In genomic region chr9:131125288-131126058, GRCh38 we compare ENCODE assay signal across 8 cellular contexts. TPM values are rescaled to one million over a fixed set of nuclear protein-coding genes. Genes with fewer than 3 reads are reported as not detected.
DNase-seq lines count a peak whose midpoint lies in the region; ATAC-seq, FAIRE-seq and TF ChIP-seq lines count a peak whose summit lies in the region.

TSS of gene NUP214 (plus strand) at chr9:131125586. CDS start at chr9:131125705, 119 bp downstream.

- H3K27me3 ChIP-seq in Loucy (ENCODE audit: insufficient read depth, low read length, poor library complexity, severe bottlenecking) = no peaks in the 10 kb centered on the region

- H3K36me3 Mint-ChIP-seq in natural killer cell treated with Interleukin-12 subunit alpha and Interleukin-12 subunit beta and Interleukin-15 and Interleukin-18, amount 100 ng/mL, for 72 hours = peaks cover 22% of the 10 kb centered on the region

- peak within 1 kb of the TSS; percentile 98 for H3K4me3 Mint-ChIP-seq in natural killer cell treated with Interleukin-12 subunit alpha and Interleukin-12 subunit beta and Interleukin-15 and Interleukin-18, amount 100 ng/mL, for 72 hours

- DNase-seq in EL (peak; percentile 97), H54 (ENCODE audit: insufficient read length, low spot score) (peak; percentile 64), fibroblast of pulmonary artery (ENCODE audit: low read depth) (peak; percentile 98)
- DNase-seq in activated effector memory CD4-positive, alpha-beta T cell treated with Interleukin-2 at 50 U/mL for 16 hours = peak; percentile 99
- peak; percentile 100 for DNase-seq in natural killer cell treated with Interleukin-12 subunit alpha and Interleukin-12 subunit beta and Interleukin-15 and Interleukin-18, amount 100 ng/mL, for 72 hours (ENCODE audit: low spot score)
- DNase-seq in stimulated activated naive CD8-positive, alpha-beta T cell treated with anti-CD3 and anti-CD28 coated beads, Interleukin-15, Interleukin-2, amounts not matched to agents 100 U/mL and 50 U/mL, for 24 hours = peak; percentile 100

- H3K9me2 ChIP-seq in Loucy (replicated peaks; ENCODE audit: low read depth, low read length) = no peaks in the 10 kb centered on the region

- TF ChIP-seq POLR2A in H54 (IDR thresholded peaks at IDR 0.05; ENCODE audit: low read depth, low read length) (peak; percentile 51), Raji (IDR thresholded peaks at IDR 0.05; ENCODE audit: insufficient read depth, low read depth, low read length) (peak; percentile 98)

- peaks cover 9% of the 10 kb centered on the region for H3K4me1 ChIP-seq in Loucy (ENCODE audit: insufficient read depth, low read length, poor library complexity, severe bottlenecking)

- peaks cover 14 to 22% of the 10 kb centered on the region in 2 donors for H3K4me1 Mint-ChIP-seq in natural killer cell treated with Interleukin-12 subunit alpha and Interleukin-12 subunit beta and Interleukin-15 and Interleukin-18, amount 100 ng/mL, for 72 hours (ENCODE audit: low read depth in 2 of 2)

- peak within 1 kb of the TSS; percentile 90 for H2AFZ ChIP-seq in Loucy (ENCODE audit: low read length)

- no peak for FAIRE-seq in H54 (lab: Jason Lieb, UNC)

- H3K9me3 ChIP-seq in Loucy (ENCODE audit: insufficient read depth, low read depth, low read length) = no peaks in the 10 kb centered on the region

- no peaks in the 10 kb centered on the region for H3K27me3 Mint-ChIP-seq in natural killer cell treated with Interleukin-12 subunit alpha and Interleukin-12 subunit beta and Interleukin-15 and Interleukin-18, amount 100 ng/mL, for 72 hours

- TF ChIP-seq CTCF in Loucy (conservative IDR thresholded peaks at IDR 0.05; ENCODE audit: low read length) (no peak), fibroblast of pulmonary artery (IDR thresholded peaks at IDR 0.05; ENCODE audit: low read length, missing control alignments) (no peak)

- peak within 1 kb of the TSS; percentile 99 for H3K9ac ChIP-seq in Loucy (ENCODE audit: low read depth, low read length, poor library complexity, severe bottlenecking)

- peak within 1 kb of the TSS; percentile 94 to 97 for H3K27ac Mint-ChIP-seq in natural killer cell treated with Interleukin-12 subunit alpha and Interleukin-12 subunit beta and Interleukin-15 and Interleukin-18, amount 100 ng/mL, for 72 hours

- peaks cover 48% of the 10 kb centered on the region for H3K79me2 ChIP-seq in Loucy (ENCODE audit: insufficient read depth, low read length)

- H3K4me3 ChIP-seq in Loucy (ENCODE audit: low read length, poor library complexity, severe bottlenecking) (peak within 1 kb of the TSS; percentile 97), fibroblast of pulmonary artery (replicated peaks; ENCODE audit: low read depth, low read length) (peak within 1 kb of the TSS; percentile 97)

- ATAC-seq in natural killer cell treated with Interleukin-12 subunit alpha and Interleukin-12 subunit beta and Interleukin-15 and Interleukin-18, amount 100 ng/mL, for 72 hours = peak; percentile 99
- ATAC-seq in stimulated activated naive CD8-positive, alpha-beta T cell treated with anti-CD3 and anti-CD28 coated beads, Interleukin-15, Interleukin-2, amounts not matched to agents 100 U/mL and 50 U/mL, for 24 hours = peak; percentile 99

- no peaks in the 10 kb centered on the region for H3F3A ChIP-seq in Loucy (ENCODE audit: low read depth)

- peaks cover 13% of the 10 kb centered on the region; the same call in 1 of the 2 replicates for H3K36me3 ChIP-seq in Loucy (ENCODE audit: insufficient read depth, low read length)

- H3K9me3 Mint-ChIP-seq in natural killer cell treated with Interleukin-12 subunit alpha and Interleukin-12 subunit beta and Interleukin-15 and Interleukin-18, amount 100 ng/mL, for 72 hours = no peaks in the 10 kb centered on the region

- H4K20me1 ChIP-seq in Loucy (ENCODE audit: insufficient read depth, low read length, poor library complexity, severe bottlenecking) = peaks cover 10% of the 10 kb centered on the region

- peak within 1 kb of the TSS; percentile 83 for H3K4me2 ChIP-seq in Loucy (ENCODE audit: low read depth, low read length, poor library complexity, severe bottlenecking)

RNA-seq across cellular contexts. Expression of gene NUP214, which starts in this region (rescaled TPM):
- 100 to 1,000 TPM in 1 of 2 donors, 10 to 100 TPM in 1; 66.2 to 121 TPM for total RNA-seq in natural killer cell treated with Interleukin-12 subunit alpha and Interleukin-12 subunit beta and Interleukin-15 and Interleukin-18, amount 100 ng/mL, for 72 hours

Comparison
In these comparisons a context has a peak if more than half of its experiments do, and no peak if none do; other contexts are left out.
1. Peak in every context shown above with its lines: DNase-seq, ATAC-seq and H3K4me3 ChIP-seq.